8 cellular contexts compared by ENCODE assay signal in the genomic region with DNA sequence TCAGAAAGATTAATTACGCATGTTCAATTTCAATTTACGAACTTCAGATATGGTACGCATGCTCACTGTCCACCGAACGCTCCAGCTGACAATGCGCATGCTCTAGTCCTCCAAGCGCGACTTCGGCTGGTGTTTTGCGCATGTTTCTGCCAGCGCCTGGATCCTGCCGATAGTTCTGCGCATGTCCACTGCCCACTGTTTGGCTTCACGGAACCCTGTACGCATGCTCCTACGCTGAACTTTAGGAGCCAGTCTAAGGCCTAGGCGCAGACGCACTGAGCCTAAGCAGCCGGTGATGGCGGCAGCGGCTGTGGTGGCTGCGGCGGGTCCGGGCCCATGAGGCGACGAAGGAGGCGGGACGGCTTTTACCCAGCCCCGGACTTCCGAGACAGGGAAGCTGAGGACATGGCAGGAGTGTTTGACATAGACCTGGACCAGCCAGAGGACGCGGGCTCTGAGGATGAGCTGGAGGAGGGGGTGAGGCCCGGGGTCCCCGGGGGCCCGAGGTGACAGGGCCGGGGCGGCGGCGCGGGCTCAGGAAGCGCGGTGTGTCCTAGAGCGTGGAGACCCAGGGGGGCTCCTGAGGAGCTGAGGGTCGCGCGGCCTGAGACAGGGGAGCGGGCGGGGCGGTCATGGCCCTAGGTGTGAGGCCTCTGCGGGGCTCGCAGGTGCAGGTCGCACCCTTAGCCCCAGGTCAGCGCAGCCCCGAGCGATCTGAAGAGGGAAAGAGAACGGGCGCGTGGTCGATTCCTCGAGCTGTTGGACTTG. TPM values are rescaled to one million over a fixed set of nuclear protein-coding genes. Genes with fewer than 3 reads are reported as not detected.
DNase-seq lines count a peak whose midpoint lies in the region; ATAC-seq, FAIRE-seq and TF ChIP-seq lines count a peak whose summit lies in the region.

A gene (plus strand): TSS at position 273 of the 768 bp plus-strand sequence. CDS start 64 bp downstream, at position 337.
A gene with protein sequence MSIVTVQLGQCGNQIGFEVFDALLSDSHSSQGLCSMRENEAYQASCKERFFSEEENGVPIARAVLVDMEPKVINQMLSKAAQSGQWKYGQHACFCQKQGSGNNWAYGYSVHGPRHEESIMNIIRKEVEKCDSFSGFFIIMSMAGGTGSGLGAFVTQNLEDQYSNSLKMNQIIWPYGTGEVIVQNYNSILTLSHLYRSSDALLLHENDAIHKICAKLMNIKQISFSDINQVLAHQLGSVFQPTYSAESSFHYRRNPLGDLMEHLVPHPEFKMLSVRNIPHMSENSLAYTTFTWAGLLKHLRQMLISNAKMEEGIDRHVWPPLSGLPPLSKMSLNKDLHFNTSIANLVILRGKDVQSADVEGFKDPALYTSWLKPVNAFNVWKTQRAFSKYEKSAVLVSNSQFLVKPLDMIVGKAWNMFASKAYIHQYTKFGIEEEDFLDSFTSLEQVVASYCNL (minus strand): TSS at position 95 of the 768 bp plus-strand sequence. CDS start 1,941 bp downstream, outside the sequence.

- DNase-seq in ACHN, result peak; percentile 99
- peak; percentile 99 for DNase-seq in NCI-H2227 treated with DMSO at 0.1 percent for 48 hours (lab: John Stamatoyannopoulos, UW)
- peak; percentile 100 for DNase-seq in cardiac fibroblast (ENCODE audit: low read depth in 2 of 2)
- DNase-seq in iPS-NIHi11 (ENCODE audit: low spot score), result peak; percentile 97
- peak; percentile 99 for DNase-seq in small intestine

- TF ChIP-seq CTCF in WI38 (IDR thresholded peaks at IDR 0.05; ENCODE audit: low read depth, low read length) (no peak), cardiac fibroblast (IDR thresholded peaks at IDR 0.05; ENCODE audit: low read depth, low read length) (no peak)

- H3K36me3 ChIP-seq in small intestine (ENCODE audit: control insufficient read depth in 2 of 2, insufficient read depth in 2 of 2, low read length in 2 of 2), result peaks cover 0 to 5% of the 10 kb centered on the region in 2 donors

- peak within 1 kb of the TSS; percentile 96 for H3K4me3 ChIP-seq in WI38 (ENCODE audit: low read depth, low read length)
- H3K4me3 ChIP-seq in cardiac fibroblast (replicated peaks in 1 of 2; ENCODE audit: low read depth in 2 of 2, low read length in 2 of 2), result peak within 1 kb of the TSS; percentile 97
- H3K4me3 ChIP-seq in small intestine (ENCODE audit: low read depth in 1 of 2, low read length in 2 of 2), result peak within 1 kb of the TSS; percentile 78 to 84

- no peaks in the 10 kb centered on the region for H3K9me3 ChIP-seq in small intestine (ENCODE audit: control insufficient read depth, low read depth)

- H3K27ac ChIP-seq in small intestine (ENCODE audit: low read depth in 1 of 2, low read length in 1 of 2), result peak within 1 kb of the TSS; percentile 83

- ATAC-seq in GM18873 (IDR thresholded peaks at IDR 0.05; ENCODE audit: low FRiP score, unreplicated experiment) (peak; percentile 85), HG03139 (IDR thresholded peaks at IDR 0.05; ENCODE audit: unreplicated experiment) (peak; percentile 87)

- 0 to 1% (median 1%) methylated on average over 53 to 60 of the region's 60 CpGs for WGBS in small intestine, 3 donors

- FAIRE-seq in small intestine (lab: Jason Lieb, UNC), result no peak

- H3K4me1 ChIP-seq in small intestine (ENCODE audit: control insufficient read depth in 2 of 2, insufficient read depth in 1 of 2, low read depth in 1 of 2, low read length in 1 of 2), result peaks cover 0 to 6% of the 10 kb centered on the region in 2 donors

- in situ Hi-C loops in ACHN (cut with HindIII; ENCODE audit: low pct_ligation_motif_present, low pct_unique_long_range_greater_than_20kb, low sequenced_read_pairs), result no loop called here

- no peaks in the 10 kb centered on the region for H3K27me3 ChIP-seq in small intestine (ENCODE audit: control insufficient read depth in 2 of 2, insufficient read depth in 2 of 2, low read length in 2 of 2)

RNA-seq across cellular contexts. Expression of the first gene that starts in this region (rescaled TPM):
- 10 to 100 TPM in 1 of 3 donors, 1 to 10 TPM in 2; 6.5 to 10.6 (median 8.9) TPM for polyA plus RNA-seq in small intestine

RNA-seq across cellular contexts. Expression of the second gene that starts in this region (rescaled TPM):
- 1 to 10 TPM; 5.2 to 8.1 (median 6.8) TPM for polyA plus RNA-seq in small intestine

Comparison
In these comparisons a context has a peak if more than half of its experiments do, and no peak if none do; other contexts are left out.
1. Peak in every context shown above with its lines: DNase-seq, ATAC-seq, H3K4me3 ChIP-seq and H3K27ac ChIP-seq.